Comparison of ENCODE assay signal across 8 cellular contexts in genomic region chr1:225654277-225654597, GRCh38. TPM values are rescaled to one million over a fixed set of nuclear protein-coding genes. Genes with fewer than 3 reads are reported as not detected.
DNase-seq lines count a peak whose midpoint lies in the region; ATAC-seq and TF ChIP-seq lines count a peak whose summit lies in the region.

No MANE protein-coding gene starts in this region.

- no peaks in the 10 kb centered on the region for H3K36me3 ChIP-seq in HUES64 (ENCODE audit: insufficient read depth, low read length)
- no peaks in the 10 kb centered on the region for H3K36me3 ChIP-seq in naive thymus-derived CD4-positive, alpha-beta T cell (ENCODE audit: control insufficient read depth in 2 of 3, insufficient read depth in 3 of 3, low read length in 3 of 3)

- peaks cover 62% of the 10 kb centered on the region for H3K4me1 Mint-ChIP-seq in chondrocyte (ENCODE audit: low read depth)
- H3K4me1 Mint-ChIP-seq in naive thymus-derived CD4-positive, alpha-beta T cell = peaks cover 9 to 19% (median 16%) of the 10 kb centered on the region in 7 donors

- H3K9me3 Mint-ChIP-seq in chondrocyte (ENCODE audit: low read depth) = no peaks in the 10 kb centered on the region
- H3K9me3 Mint-ChIP-seq in naive thymus-derived CD4-positive, alpha-beta T cell = no peaks in the 10 kb centered on the region

- no peaks in the 10 kb centered on the region for H3K27me3 ChIP-seq in HUES64 (ENCODE audit: insufficient read depth, low read length)
- H3K27me3 ChIP-seq in naive thymus-derived CD4-positive, alpha-beta T cell (ENCODE audit: control insufficient read depth in 2 of 2, insufficient read depth in 2 of 2, low read length in 2 of 2) = peaks cover 0 to 12% of the 10 kb centered on the region in 2 donors

- intact Hi-C loops in naive thymus-derived CD4-positive, alpha-beta T cell (cut with micrococcal nuclease) = loop anchor here in 1 of 2 donors (10.0 kb wide), 2 partner anchors 179 to 321 kb away; no protein-coding TSS in a partner anchor

- peaks cover 21% of the 10 kb centered on the region for H3K4me1 ChIP-seq in HUES64 (ENCODE audit: insufficient read depth, low read length)
- peaks cover 5 to 12% of the 10 kb centered on the region in 2 donors for H3K4me1 ChIP-seq in naive thymus-derived CD4-positive, alpha-beta T cell (ENCODE audit: control insufficient read depth in 2 of 2, insufficient read depth in 2 of 2, low read length in 2 of 2)

- TF ChIP-seq CTCF in AG09309 (IDR thresholded peaks at IDR 0.05; ENCODE audit: control insufficient read depth, insufficient read depth, low read depth, low read length, missing control alignments) (no peak), chondrocyte (IDR thresholded peaks at IDR 0.05) (no peak)

- peak overlapping the region; percentile 79 for H3K4me3 Mint-ChIP-seq in chondrocyte (ENCODE audit: unreplicated experiment)
- peak overlapping the region; percentile 76 to 95 (median 85) for H3K4me3 Mint-ChIP-seq in naive thymus-derived CD4-positive, alpha-beta T cell

- POLR2A ChIA-PET in naive thymus-derived CD4-positive, alpha-beta T cell (lab: Charles Lee) = no interaction called here

- peak overlapping the region; percentile 95 for H3K4me3 ChIP-seq in AG09309 (ENCODE audit: control insufficient read depth, low read depth, low read length)
- peak overlapping the region; percentile 91 for H3K4me3 ChIP-seq in HUES64 (ENCODE audit: low read length)
- H3K4me3 ChIP-seq in naive thymus-derived CD4-positive, alpha-beta T cell (ENCODE audit: low read length) = peak overlapping the region; percentile 58

- H3K27ac Mint-ChIP-seq in chondrocyte (ENCODE audit: unreplicated experiment) = peak overlapping the region; percentile 100
- H3K27ac Mint-ChIP-seq in naive thymus-derived CD4-positive, alpha-beta T cell = peak overlapping the region in 2 of 9 donors; percentile 71 to 78

- H3K36me3 Mint-ChIP-seq in chondrocyte (ENCODE audit: low read depth) = no peaks in the 10 kb centered on the region
- H3K36me3 Mint-ChIP-seq in naive thymus-derived CD4-positive, alpha-beta T cell = peaks cover 0 to 4% (median 0%) of the 10 kb centered on the region in 5 donors

- H3K27ac ChIP-seq in HUES64 (ENCODE audit: low read depth, low read length) = peak overlapping the region; percentile 97; the same call in 1 of the 2 replicates
- no peak overlapping the region for H3K27ac ChIP-seq in naive thymus-derived CD4-positive, alpha-beta T cell (ENCODE audit: low read depth, low read length)

- no peak for DNase-seq in AG09309 (ENCODE audit: low read depth)
- DNase-seq in chondrocyte (ENCODE audit: low spot score) = no peak
- no peak for DNase-seq in naive thymus-derived CD4-positive, alpha-beta T cell
- DNase-seq in NCI-H2196 treated with DMSO at 0.1 percent for 48 hours (lab: John Stamatoyannopoulos, UW; ENCODE audit: unreplicated experiment) = no peak

- no peak for ATAC-seq in naive thymus-derived CD4-positive, alpha-beta T cell
- ATAC-seq in GM19467 (IDR thresholded peaks at IDR 0.05; ENCODE audit: unreplicated experiment) (no peak), HG03442 (IDR thresholded peaks at IDR 0.05; ENCODE audit: unreplicated experiment) (no peak), HG03025 (IDR thresholded peaks at IDR 0.05; ENCODE audit: low FRiP score, unreplicated experiment) (no peak)

- CTCF ChIA-PET in naive thymus-derived CD4-positive, alpha-beta T cell (lab: Charles Lee) = no interaction called here

- H3K9ac ChIP-seq in HUES64 (ENCODE audit: low read depth, low read length) = peak overlapping the region; percentile 96; the same call in 1 of the 2 replicates

- H3K27me3 Mint-ChIP-seq in chondrocyte (ENCODE audit: low read depth) = no peaks in the 10 kb centered on the region
- H3K27me3 Mint-ChIP-seq in naive thymus-derived CD4-positive, alpha-beta T cell = peaks cover 20 to 61% (median 30%) of the 10 kb centered on the region in 5 donors

- 74% methylated on average over 4 of the region's 4 CpGs for WGBS in HUES64

- H3K9me3 ChIP-seq in HUES64 (ENCODE audit: insufficient read depth, low read depth, low read length) = no peaks in the 10 kb centered on the region
- H3K9me3 ChIP-seq in naive thymus-derived CD4-positive, alpha-beta T cell (ENCODE audit: control insufficient read depth in 2 of 3, low read length in 3 of 3) = no peaks in the 10 kb centered on the region

RNA-seq across cellular contexts. Expression of gene ENAH, which starts 1.3 kb away (rescaled TPM):
- polyA plus RNA-seq in HUES64 (2013, experiment 1 of 2) = 146 TPM
- polyA plus RNA-seq in HUES64 (2013, experiment 2 of 2) = 161 TPM
- 208 to 457 TPM (median 434 TPM) in 3 replicates for total RNA-seq in chondrocyte
- total RNA-seq in naive thymus-derived CD4-positive, alpha-beta T cell = under 1 TPM in 3 of 5 experiments, not detected in 2; 0.08 to 0.42 (median 0.16) TPM
- not detected for polyA plus RNA-seq in naive thymus-derived CD4-positive, alpha-beta T cell

Comparison
In these comparisons a context has a peak if more than half of its experiments do, and no peak if none do; other contexts are left out.
1. RNA of gene ENAH, which starts 1.3 kb away (total RNA-seq): 208 to 457 TPM in chondrocyte; 0.08 to 0.42 TPM in naive thymus-derived CD4-positive, alpha-beta T cell; every median in the first group is over 100 times any median in the second.
2. Peak in every context shown above with its lines, with median percentiles within 50 percentile points of each other: H3K4me3 ChIP-seq.